Comparison of ENCODE assay signal across 8 cellular contexts in genomic region chr3:45995370-45996192, GRCh38. TPM values are rescaled to one million over a fixed set of nuclear protein-coding genes. Genes with fewer than 3 reads are reported as not detected.
A peak's percentile ranks its signal among the peaks of the same experiment; 100 is the strongest.
DNase-seq lines count a peak whose midpoint lies in the region; ATAC-seq and TF ChIP-seq lines count a peak whose summit lies in the region.

Gene FYCO1 (minus strand): TSS chr3:45995824. CDS start chr3:45984910, 10,914 bp downstream.

- TF ChIP-seq CTCF in GM12875 (IDR thresholded peaks at IDR 0.05; ENCODE audit: borderline replicate concordance, insufficient read depth, low read depth, low read length) (no peak), left ventricle myocardium inferior (IDR thresholded peaks at IDR 0.05; ENCODE audit: borderline replicate concordance) (no peak), progenitor cell of endocrine pancreas (IDR thresholded peaks at IDR 0.05; ENCODE audit: unreplicated experiment) (no peak)

- no peaks in the 10 kb centered on the region for H3K27me3 ChIP-seq in left ventricle myocardium inferior (ENCODE audit: low read depth)

- H3K27me3 Mint-ChIP-seq in T-helper 1 cell treated with Interleukin-12 subunit alpha and Interleukin-12 subunit beta and Interleukin-4 antibody, amounts not matched to agents 30 μg/mL and 1 μg/mL, for 36 hours (ENCODE audit: low read depth): peaks cover 7% of the 10 kb centered on the region
- H3K27me3 Mint-ChIP-seq in progenitor cell of endocrine pancreas: peaks cover 19% of the 10 kb centered on the region

- no peaks in the 10 kb centered on the region for H3K9me3 Mint-ChIP-seq in T-helper 1 cell treated with Interleukin-12 subunit alpha and Interleukin-12 subunit beta and Interleukin-4 antibody, amounts not matched to agents 30 μg/mL and 1 μg/mL, for 36 hours
- H3K9me3 Mint-ChIP-seq in progenitor cell of endocrine pancreas (ENCODE audit: low read depth): no peaks in the 10 kb centered on the region

- H3K4me3 ChIP-seq in GM12875 (ENCODE audit: low read depth, low read length) (peak within 1 kb of the TSS; percentile 78), left ventricle myocardium inferior (peak within 1 kb of the TSS; percentile 94)

- H3K9me3 ChIP-seq in left ventricle myocardium inferior (replicated peaks): no peaks in the 10 kb centered on the region

- peaks cover 57% of the 10 kb centered on the region for H3K4me1 ChIP-seq in left ventricle myocardium inferior

- H3K4me1 Mint-ChIP-seq in T-helper 1 cell treated with Interleukin-12 subunit alpha and Interleukin-12 subunit beta and Interleukin-4 antibody, amounts not matched to agents 30 μg/mL and 1 μg/mL, for 36 hours (ENCODE audit: low read depth): peaks cover 38% of the 10 kb centered on the region
- peaks cover 5% of the 10 kb centered on the region for H3K4me1 Mint-ChIP-seq in progenitor cell of endocrine pancreas (ENCODE audit: low read depth)

- DNase-seq in NCI-H128 (lab: John Stamatoyannopoulos, UW; ENCODE audit: unreplicated experiment): peak; percentile 37
- peak; percentile 84 for DNase-seq in amniotic stem cell (lab: John Stamatoyannopoulos, UW)
- DNase-seq in left ventricle myocardium inferior: peak; percentile 96
- peak; percentile 78 for DNase-seq in progenitor cell of endocrine pancreas (ENCODE audit: low spot score, unreplicated experiment)
- DNase-seq in ureter (ENCODE audit: low spot score): peak; percentile 94

- peaks cover 33% of the 10 kb centered on the region for H3K36me3 Mint-ChIP-seq in T-helper 1 cell treated with Interleukin-12 subunit alpha and Interleukin-12 subunit beta and Interleukin-4 antibody, amounts not matched to agents 30 μg/mL and 1 μg/mL, for 36 hours (ENCODE audit: low read depth)
- H3K36me3 Mint-ChIP-seq in progenitor cell of endocrine pancreas (ENCODE audit: insufficient read depth): no peaks in the 10 kb centered on the region

- peak; percentile 96 for ATAC-seq in HG02642 (IDR thresholded peaks at IDR 0.05; ENCODE audit: poor library complexity, unreplicated experiment)

- peak within 1 kb of the TSS; percentile 96 for H3K27ac ChIP-seq in left ventricle myocardium inferior (replicated peaks)

- H3K27ac Mint-ChIP-seq in T-helper 1 cell treated with Interleukin-12 subunit alpha and Interleukin-12 subunit beta and Interleukin-4 antibody, amounts not matched to agents 30 μg/mL and 1 μg/mL, for 36 hours: peak within 1 kb of the TSS; percentile 95
- H3K27ac Mint-ChIP-seq in progenitor cell of endocrine pancreas: peak within 1 kb of the TSS; percentile 95

- H3K36me3 ChIP-seq in left ventricle myocardium inferior: no peaks in the 10 kb centered on the region

- intact Hi-C loops in left ventricle myocardium inferior (cut with micrococcal nuclease): no loop called here

- peak within 1 kb of the TSS; percentile 85 for H3K4me3 Mint-ChIP-seq in T-helper 1 cell treated with Interleukin-12 subunit alpha and Interleukin-12 subunit beta and Interleukin-4 antibody, amounts not matched to agents 30 μg/mL and 1 μg/mL, for 36 hours
- H3K4me3 Mint-ChIP-seq in progenitor cell of endocrine pancreas (ENCODE audit: low read depth): peak within 1 kb of the TSS; percentile 88

RNA-seq across cellular contexts. Expression of gene FYCO1, which starts in this region (rescaled TPM):
- total RNA-seq in left ventricle myocardium inferior: 121 TPM
- total RNA-seq in progenitor cell of endocrine pancreas: 17.0 and 18.0 TPM in 2 replicates
- 62.0 TPM for total RNA-seq in ureter

Comparison
In these comparisons a context has a peak if more than half of its experiments do, and no peak if none do; other contexts are left out.
1. Peak in every context shown above with its lines: DNase-seq, ATAC-seq, H3K4me3 ChIP-seq and H3K27ac ChIP-seq.
2. DNase-seq: peak in every context shown above with its lines; median percentile 96 in left ventricle myocardium inferior; 94 in ureter; 84 in amniotic stem cell; 78 in progenitor cell of endocrine pancreas; 37 in NCI-H128.